ENCODE assay signal across 10 cellular contexts in genomic region chr11:46618789-46619188, GRCh38. TPM values are rescaled to one million over a fixed set of nuclear protein-coding genes. Genes with fewer than 3 reads are reported as not detected.
A peak's percentile ranks its signal among the peaks of the same experiment; 100 is the strongest.
DNase-seq lines count a peak whose midpoint lies in the region; ATAC-seq lines count a peak whose summit lies in the region.
"Had no signal": no experiment of that assay in that cellular context is flagged by ENCODE, and none has a peak within 500 bp of the region (broad histone marks: within the 10 kb centered on the region; RNA-seq: fewer than 3 reads in every experiment).

No MANE protein-coding gene starts in this region.

- peaks cover 37% of the 10 kb centered on the region for H3K79me2 ChIP-seq in ACC112 (ENCODE audit: control insufficient read depth, insufficient read depth, low read length, unreplicated experiment)

- DNase-seq in HT-29 (ENCODE audit: low spot score) (peak; percentile 40), amniotic epithelial cell (ENCODE audit: low read depth) (peak; percentile 43), GOT3 (lab: John Stamatoyannopoulos, UW) (no peak), NCI-H2029 treated with DMSO at 0.1 percent for 48 hours (lab: John Stamatoyannopoulos, UW) (no peak)
- DNase-seq in stimulated activated CD4-positive, alpha-beta T cell treated with anti-CD3 and anti-CD28 coated beads, Interleukin-1b, Interleukin-23, amount 100 ng/mL, for 48 hours, result no peak
- DNase-seq: GDM1, NCI-H1436 had no signal

- H2AFZ ChIP-seq in ACC112 (ENCODE audit: low read length, unreplicated experiment), result no peak overlapping the region

- H3K27ac ChIP-seq in ACC112 (ENCODE audit: low read depth, low read length), result no peak overlapping the region
- H3K27ac ChIP-seq in mesodermal cell (ENCODE audit: low read depth, low read length, severe bottlenecking), result no peak overlapping the region

- H3K36me3 ChIP-seq in ACC112 (ENCODE audit: insufficient read depth, low read length), result no peaks in the 10 kb centered on the region; the same call in 1 of the 2 replicates
- H3K36me3 ChIP-seq in mesodermal cell (ENCODE audit: control insufficient read depth, insufficient read depth, low read length), result peaks cover 38% of the 10 kb centered on the region

- no peaks in the 10 kb centered on the region for H3K9me3 ChIP-seq in mesodermal cell (ENCODE audit: control insufficient read depth, low read length)

- H3K4me3 ChIP-seq in ACC112 (ENCODE audit: low read depth, low read length) (peak overlapping the region; percentile 91), mesodermal cell (ENCODE audit: extremely low read depth, insufficient read depth, low read length, poor library complexity, severe bottlenecking) (peak overlapping the region; percentile 91)

- H3K4me1 ChIP-seq in ACC112 (ENCODE audit: control insufficient read depth, insufficient read depth, low read length, unreplicated experiment) (peaks cover 17% of the 10 kb centered on the region), mesodermal cell (ENCODE audit: control insufficient read depth, insufficient read depth, low read length, poor library complexity, severe bottlenecking) (peaks cover 15% of the 10 kb centered on the region)

- no peak for ATAC-seq in GM19035 (IDR thresholded peaks at IDR 0.05; ENCODE audit: unreplicated experiment)

- WGBS in mesodermal cell (ENCODE audit: insufficient coverage in 2 of 2), 2 experiments, result 83 to 92% methylated on average over 3 to 4 of the region's 5 CpGs

- H3K27me3 ChIP-seq in ACC112 (ENCODE audit: insufficient read depth, low read length), result no peaks in the 10 kb centered on the region

RNA-seq across cellular contexts. Expression of gene ATG13, which starts 1.4 kb away (rescaled TPM):
- total RNA-seq in HT-29 (2014; rRNA removed; shearing (Covaris generic)), result 140 and 152 TPM in 2 replicates
- polyA plus RNA-seq in mesodermal cell (2013, experiment 1 of 2), result 126 TPM
- 84.9 TPM for polyA plus RNA-seq in mesodermal cell (2013, experiment 2 of 2)

RNA-seq across cellular contexts. Expression of gene HARBI1, which starts 1.8 kb away (rescaled TPM):
- total RNA-seq in HT-29 (2014; rRNA removed; shearing (Covaris generic)), result 8.0 and 8.3 TPM in 2 replicates
- polyA plus RNA-seq in mesodermal cell (2013, experiment 1 of 2), result 4.1 TPM
- polyA plus RNA-seq in mesodermal cell (2013, experiment 2 of 2), result 2.8 TPM

RNA-seq across cellular contexts. Expression of gene AMBRA1, which starts 25.0 kb away (rescaled TPM):
- total RNA-seq in HT-29 (2014; rRNA removed; shearing (Covaris generic)), result 34.0 and 34.1 TPM in 2 replicates
- polyA plus RNA-seq in mesodermal cell (2013, experiment 1 of 2), result 20.1 TPM
- polyA plus RNA-seq in mesodermal cell (2013, experiment 2 of 2), result 18.3 TPM

Comparison
In these comparisons a context has a peak if more than half of its experiments do, and no peak if none do; other contexts are left out.
1. DNase-seq: peak in HT-29 (single experiment) and amniotic epithelial cell (single experiment); none in GOT3 (single experiment), NCI-H2029 treated with DMSO at 0.1 percent for 48 hours (single experiment) and stimulated activated CD4-positive, alpha-beta T cell treated with anti-CD3 and anti-CD28 coated beads, Interleukin-1b, Interleukin-23, amount 100 ng/mL, for 48 hours (single experiment).